8 cellular contexts compared by ENCODE assay signal in the genomic region with DNA sequence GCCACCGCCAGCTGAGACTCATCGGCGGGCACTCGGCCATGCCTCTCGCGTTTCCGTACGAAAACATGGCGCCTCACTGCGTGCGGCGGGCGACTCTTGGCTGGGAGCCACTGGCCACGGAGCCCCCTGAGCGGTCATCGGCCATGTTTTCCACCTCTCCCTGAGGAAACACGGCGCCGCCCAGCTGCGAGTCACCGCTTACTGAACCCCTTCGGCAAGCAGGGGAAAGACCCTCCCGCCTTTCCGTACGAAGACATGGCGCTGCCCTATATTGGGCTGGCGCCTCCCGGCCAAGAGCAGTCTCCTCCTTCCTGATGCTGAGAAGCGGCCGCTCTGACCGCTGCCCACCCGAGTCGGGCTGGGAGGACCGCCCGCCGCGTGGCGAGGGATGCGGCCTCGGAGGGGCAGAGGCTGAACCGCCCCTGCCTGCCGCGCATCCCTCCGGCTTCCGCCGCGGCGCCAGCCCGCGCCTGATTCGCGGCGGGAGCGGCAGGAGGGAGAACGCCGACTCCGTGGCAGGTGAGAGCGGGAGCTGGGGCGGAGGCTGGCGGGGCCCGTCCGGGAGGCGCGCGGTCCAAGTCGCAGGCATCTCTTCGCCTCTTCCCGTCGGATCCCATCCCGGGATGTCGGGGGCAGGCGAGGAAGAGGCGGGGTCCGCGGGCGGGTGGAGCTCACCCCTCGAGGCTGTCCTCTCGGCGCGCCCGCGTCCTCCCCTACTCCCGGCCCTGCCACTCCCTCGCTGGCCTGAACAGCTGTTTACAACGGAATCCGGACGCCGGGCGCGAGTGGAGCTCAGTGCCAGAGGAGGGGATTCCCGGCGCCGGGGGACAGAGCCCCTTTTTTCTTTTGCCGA. TPM values are rescaled to one million over a fixed set of nuclear protein-coding genes. Genes with fewer than 3 reads are reported as not detected.
DNase-seq lines count a peak whose midpoint lies in the region; ATAC-seq, FAIRE-seq and TF ChIP-seq lines count a peak whose summit lies in the region.

A gene with protein sequence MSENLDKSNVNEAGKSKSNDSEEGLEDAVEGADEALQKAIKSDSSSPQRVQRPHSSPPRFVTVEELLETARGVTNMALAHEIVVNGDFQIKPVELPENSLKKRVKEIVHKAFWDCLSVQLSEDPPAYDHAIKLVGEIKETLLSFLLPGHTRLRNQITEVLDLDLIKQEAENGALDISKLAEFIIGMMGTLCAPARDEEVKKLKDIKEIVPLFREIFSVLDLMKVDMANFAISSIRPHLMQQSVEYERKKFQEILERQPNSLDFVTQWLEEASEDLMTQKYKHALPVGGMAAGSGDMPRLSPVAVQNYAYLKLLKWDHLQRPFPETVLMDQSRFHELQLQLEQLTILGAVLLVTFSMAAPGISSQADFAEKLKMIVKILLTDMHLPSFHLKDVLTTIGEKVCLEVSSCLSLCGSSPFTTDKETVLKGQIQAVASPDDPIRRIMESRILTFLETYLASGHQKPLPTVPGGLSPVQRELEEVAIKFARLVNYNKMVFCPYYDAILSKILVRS (plus strand): TSS at position 299 of the 853 bp plus-strand sequence. CDS start 4,202 bp downstream, outside the sequence.

- CTCF ChIA-PET in HepG2 (lab: Yijun Ruan, JAX; ENCODE audit: low intra/inter-chr PET ratio, low total read pairs) = no interaction called here

- POLR2A ChIA-PET in HepG2 (lab: Yijun Ruan, JAX) = interaction anchor here (0.6 to 3.2 kb wide), 8 partner anchors 9 to 147 kb away, joined by 3 to 65 read pairs (median 5); partner anchors contain the start of genes DEPDC7 and QSER1

- H3K9ac ChIP-seq in HepG2 (ENCODE audit: insufficient read depth, low read depth, low read length) = peak within 1 kb of the TSS; percentile 91

- H2AFZ ChIP-seq in HepG2 (ENCODE audit: low read length) = peak within 1 kb of the TSS; percentile 62

- peak; percentile 71 for ATAC-seq in GM19328 (IDR thresholded peaks at IDR 0.05; ENCODE audit: unreplicated experiment)
- ATAC-seq in HG03460 (IDR thresholded peaks at IDR 0.05; ENCODE audit: unreplicated experiment) = peak; percentile 74
- ATAC-seq in HepG2 = peak; percentile 92

- 0 out of 2 replicates have a peak, but pooled peaks have one; percentile 10 for TF ChIP-seq RAD21 in HepG2 (CRISPR knock-in tag; IDR thresholded peaks at IDR 0.05)

- intact Hi-C loops in dorsolateral prefrontal cortex (cut with DNase I) (loop anchor here (2.0 to 10.0 kb wide), 3 partner anchors 147 to 215 kb away; partner anchors contain the start of genes QSER1 (in 2 of the 2) and HIPK3 (in 1 of the 2)), HepG2 (cut with micrococcal nuclease; ENCODE audit: unreplicated experiment) (loop anchor here (1.0 to 5.0 kb wide), 2 partner anchors 21 to 947 kb away; partner anchors contain the start of gene RCN1)

- WGBS in HepG2 (ENCODE audit: low lambda C conversion rate) = no CpG with 5 or more reads among the region's 94 CpGs

- H3K79me2 ChIP-seq in HepG2 (ENCODE audit: insufficient read depth, low read length) = no peaks in the 10 kb centered on the region

- H4K20me1 ChIP-seq in HepG2 (ENCODE audit: insufficient read depth, low read length) = no peaks in the 10 kb centered on the region

- DNase-seq in NCI-H526 (lab: John Stamatoyannopoulos, UW) (peak; percentile 92 to 98), dorsolateral prefrontal cortex (peak; percentile 62 to 96 (median 93)), HepG2 (ENCODE audit: low spot score) (peak; percentile 83)
- peak; percentile 70 to 73 for DNase-seq in activated CD4-positive, alpha-beta T cell treated with anti-CD3 and anti-CD28 coated beads, Interleukin-2, amount 50 U/mL, for 24 hours (ENCODE audit: low read depth in 1 of 2, low spot score in 1 of 2)
- peak; percentile 81 for DNase-seq in stimulated activated CD4-positive, alpha-beta T cell treated with anti-CD3 and anti-CD28 coated beads, Interleukin-4, amount 100 ng/mL, for 1 hour

- no peaks in the 10 kb centered on the region for H3K36me3 ChIP-seq in HepG2 (replicated peaks in 1 of 2; ENCODE audit: control insufficient read depth in 1 of 2, insufficient read depth in 2 of 2, low read length in 2 of 2)

- peak within 1 kb of the TSS; percentile 85 for H3K4me2 ChIP-seq in HepG2 (ENCODE audit: low read depth, low read length)

- no TSS peak for BruUV-seq in HepG2 (replicated peaks; lab: Mats Ljungman, UMichigan)

- peak; percentile 47 to 54; a peak in 2 of 4 replicates for TF ChIP-seq POLR2A in HepG2 (IDR thresholded peaks at IDR 0.05; ENCODE audit: insufficient read depth in 1 of 2, low read depth in 2 of 2, low read length in 2 of 2)

- FAIRE-seq in HepG2 (lab: Jason Lieb, UNC) = no peak

- in situ Hi-C loops in HepG2 (cut with HindIII; ENCODE audit: extremely low pct_ligation_motif_present, low pct_unique_long_range_greater_than_20kb) = no loop called here

- H3K27me3 ChIP-seq in dorsolateral prefrontal cortex (no peaks in the 10 kb centered on the region), HepG2 (ENCODE audit: control insufficient read depth in 1 of 2, insufficient read depth in 2 of 2, low read length in 2 of 2) (no peaks in the 10 kb centered on the region)

- peak within 1 kb of the TSS; percentile 50 to 95 (median 87) for H3K4me3 ChIP-seq in dorsolateral prefrontal cortex
- H3K4me3 ChIP-seq in HepG2 (replicated peaks in 1 of 3; ENCODE audit: insufficient read depth in 1 of 3, low read depth in 2 of 3, low read length in 3 of 3) = peak within 1 kb of the TSS; percentile 74 to 90 (median 78)

- peaks cover 46% of the 10 kb centered on the region for H3K4me1 ChIP-seq in HepG2 (ENCODE audit: insufficient read depth, low read length)

- TF ChIP-seq EP300 in HepG2 (IDR thresholded peaks at IDR 0.05; ENCODE audit: low read depth in 2 of 2, low read length in 2 of 2) (no peak), HepG2 (CRISPR knock-in tag; IDR thresholded peaks at IDR 0.05; ENCODE audit: borderline replicate concordance) (peak; percentile 27; the same call in 1 of the 2 replicates)

- TF ChIP-seq CTCF in C4-2B (conservative IDR thresholded peaks at IDR 0.05) (no peak), dorsolateral prefrontal cortex (IDR thresholded peaks at IDR 0.05 in 54 of 56, conservative IDR thresholded peaks at IDR 0.05 in 2 of 56; ENCODE audit: low read depth in 1 of 56, partially characterized antibody in 56 of 56) (peak in 43 of 56 donors; percentile 4 to 63 (median 35)), HepG2 (CRISPR knock-in tag; IDR thresholded peaks at IDR 0.05) (peak; percentile 60)

- H3K27ac ChIP-seq in C4-2B (peak within 1 kb of the TSS; percentile 86), dorsolateral prefrontal cortex (peak within 1 kb of the TSS; percentile 85 to 100 (median 98)), HepG2 (ENCODE audit: extremely low read length, insufficient read depth, low read length) (peak within 1 kb of the TSS; percentile 97)

- no peaks in the 10 kb centered on the region for H3K9me3 ChIP-seq in HepG2 (ENCODE audit: low read length)

TF ChIP-seq in HepG2, 621 proteins besides CTCF, POLR2A, EP300 and RAD21 (continues in another document):
- TF ChIP-seq ZMYM4 (CRISPR knock-in tag; IDR thresholded peaks at IDR 0.05) (peak; percentile 28), BORCS8-MEF2B (CRISPR knock-in tag; IDR thresholded peaks at IDR 0.05) (peak; percentile 85; the same call in 1 of the 2 replicates), HHEX (CRISPR knock-in tag; IDR thresholded peaks at IDR 0.05) (no peak), HIVEP1 (CRISPR knock-in tag; IDR thresholded peaks at IDR 0.05) (peak; percentile 30; the same call in 1 of the 2 replicates), MED1 (CRISPR knock-in tag; IDR thresholded peaks at IDR 0.05) (peak; percentile 29; the same call in 1 of the 2 replicates), ZNF263 (CRISPR knock-in tag; IDR thresholded peaks at IDR 0.05) (peak; percentile 84), ZNF790 (CRISPR knock-in tag; IDR thresholded peaks at IDR 0.05; ENCODE audit: borderline replicate concordance) (peak; percentile 70), FUBP1 (CRISPR knock-in tag; IDR thresholded peaks at IDR 0.05; ENCODE audit: borderline replicate concordance) (no peak)

RNA-seq across cellular contexts. Expression of the gene that starts here (rescaled TPM):
- total RNA-seq in dorsolateral prefrontal cortex = 10 to 100 TPM; 37.5 to 87.1 (median 67.2) TPM
- total RNA-seq in HepG2 (2016; rRNA removed; fragmentation: Illumina TruSeq; extraction: Trizol) = 10.1 and 14.0 TPM in 2 replicates
- total RNA-seq in HepG2 (2016; cell fraction: cytosol; rRNA removed; fragmentation: Illumina TruSeq; extraction: Trizol; ENCODE audit: low read depth) = 3.9 and 4.2 TPM in 2 replicates
- total RNA-seq in HepG2 (2016; cell fraction: insoluble cytoplasmic fraction; rRNA removed; fragmentation: Illumina TruSeq; extraction: Trizol) = 10.1 and 10.9 TPM in 2 replicates
- 9.8 and 11.8 TPM in 2 replicates for total RNA-seq in HepG2 (2016; cell fraction: membrane; rRNA removed; fragmentation: Illumina TruSeq; extraction: Trizol)
- 9.6 and 12.5 TPM in 2 replicates for total RNA-seq in HepG2 (2016; cell fraction: nucleus; rRNA removed; fragmentation: Illumina TruSeq; extraction: Trizol)
- 7.4 and 7.9 TPM in 2 replicates for polyA plus RNA-seq in HepG2 (2011; rRNA removed)
- 5.8 and 6.9 TPM in 2 replicates for polyA plus RNA-seq in HepG2 (2011; cell fraction: cytosol; rRNA removed)
- 6.0 and 7.4 TPM in 2 replicates for polyA plus RNA-seq in HepG2 (2011; cell fraction: nucleus; rRNA removed)
- 5.4 and 5.9 TPM in 2 replicates for polyA plus RNA-seq in HepG2 (2012)
- 4.6 and 4.7 TPM in 2 replicates for polyA plus RNA-seq in HepG2 (2016; cell fraction: cytosol; fragmentation: Illumina TruSeq; extraction: Trizol; ENCODE audit: low read depth)
- 7.4 and 9.0 TPM in 2 replicates for polyA plus RNA-seq in HepG2 (2016; cell fraction: insoluble cytoplasmic fraction; fragmentation: Illumina TruSeq; extraction: Trizol; ENCODE audit: low read depth)
- 7.2 and 7.3 TPM in 2 replicates for polyA plus RNA-seq in HepG2 (2016; cell fraction: membrane; fragmentation: Illumina TruSeq; extraction: Trizol; ENCODE audit: low read depth)
- 6.7 and 7.9 TPM in 2 replicates for polyA plus RNA-seq in HepG2 (2016; cell fraction: nucleus; fragmentation: Illumina TruSeq; extraction: Trizol; ENCODE audit: insufficient read depth, low read depth)
- 35.7 and 40.8 TPM in 2 replicates for polyA minus RNA-seq in HepG2 (2011; rRNA and poly(A)+ RNA removed; ENCODE audit: low replicate concordance)
- polyA minus RNA-seq in HepG2 (2011; cell fraction: cytosol; rRNA and poly(A)+ RNA removed) = 11.7 and 13.2 TPM in 2 replicates
- polyA minus RNA-seq in HepG2 (2011; cell fraction: nucleus; rRNA and poly(A)+ RNA removed) = 18.0 and 24.1 TPM in 2 replicates

Comparison
In these comparisons a context has a peak if more than half of its experiments do, and no peak if none do; other contexts are left out.
1. Peak in every context shown above with its lines: DNase-seq, ATAC-seq, H3K4me3 ChIP-seq and H3K27ac ChIP-seq.